In genomic region chr9:4221936-4222335, GRCh38 we compare ENCODE assay signal across 27 cellular contexts.
"Had no signal": no experiment of that assay in that cellular context is flagged by ENCODE, and none has a peak within 500 bp of the region (broad histone marks: within the 10 kb centered on the region; RNA-seq: fewer than 3 reads in every experiment).

No MANE protein-coding gene starts in this region.

- H3K36me3 Mint-ChIP-seq: immature natural killer cell; stimulated activated memory B cell treated with anti-CD40 and anti-IgM and Interleukin-4, amounts not matched to agents 10 μg/mL and 1 μg/mL and 100 μg/mL, for 72 hours had no signal

- H3K9me3 Mint-ChIP-seq: activated B cell treated with CpG ODN at 0.5 μM for 24 hours; activated CD8-positive, alpha-beta T cell treated with anti-CD3 and anti-CD28 coated beads for 36 hours; activated T-cell treated with anti-CD3 and anti-CD28 coated beads, Interleukin-2, amount 50 U/mL, for 4 hours had no signal

- H3K4me2 ChIP-seq: smooth muscle cell had no signal

- H3K27me3 Mint-ChIP-seq: activated B cell treated with CpG ODN at 0.5 μM for 24 hours; activated naive CD4-positive, alpha-beta T cell treated with anti-CD3 and anti-CD28 coated beads, Interleukin-2, amount 50 U/mL, for 24 hours; stimulated activated naive CD8-positive, alpha-beta T cell treated with anti-CD3 and anti-CD28 coated beads, Interleukin-15, amount 100 ng/mL, for 72 hours had no signal

- H3K4me3 Mint-ChIP-seq: activated B cell treated with CpG ODN at 0.5 μM for 24 hours; activated CD8-positive, alpha-beta T cell treated with anti-CD3 and anti-CD28 coated beads for 36 hours; activated naive CD4-positive, alpha-beta T cell treated with anti-CD3 and anti-CD28 coated beads, Interleukin-2, amount 50 U/mL, for 24 hours; activated naive CD8-positive, alpha-beta T cell treated with anti-CD3 and anti-CD28 coated beads, Interleukin-2, amount 50 U/mL, for 24 hours; activated T-cell treated with anti-CD3 and anti-CD28 coated beads, Interleukin-2, amount 50 U/mL, for 4 hours; activated T-helper 17 cell treated with anti-CD3 and anti-CD28 coated beads, Interleukin-2, amount 50 U/mL, for 72 hours; immature natural killer cell; nephron progenitor cell; stimulated activated memory B cell treated with anti-CD40 and anti-IgM and Interleukin-4, amounts not matched to agents 10 μg/mL and 1 μg/mL and 100 μg/mL, for 72 hours; stimulated activated naive CD8-positive, alpha-beta T cell treated with anti-CD3 and anti-CD28 coated beads, Interleukin-15, amount 100 ng/mL, for 72 hours had no signal

- H3K4me3 ChIP-seq: breast epithelium, heart left ventricle, lung, smooth muscle cell, tibial artery had no signal

- H3K27me3 ChIP-seq: breast epithelium, heart left ventricle, neutrophil, tibial artery had no signal

- H3K4me1 ChIP-seq: breast epithelium had no signal

- H3K9me3 ChIP-seq: neutrophil had no signal

- DNase-seq: activated B cell treated with CpG ODN at 0.5 μM for 24 hours; activated CD4-positive, alpha-beta T cell treated with anti-CD3 and anti-CD28 coated beads, Interleukin-2, amount 50 U/mL, for 1 hour; activated CD8-positive, alpha-beta T cell treated with anti-CD3 and anti-CD28 coated beads for 36 hours; activated gamma-delta T cell treated with Interleukin-2 at 50 U/mL for 16 hours; activated naive CD8-positive, alpha-beta T cell treated with anti-CD3 and anti-CD28 coated beads, Interleukin-2, amount 50 U/mL, for 24 hours; activated T-cell treated with anti-CD3 and anti-CD28 coated beads, Interleukin-2, amount 50 U/mL, for 4 hours; amygdala; central memory CD4-positive, alpha-beta T cell; heart left ventricle; hypothalamus; immature natural killer cell; kidney; nephron progenitor cell; stimulated activated CD4-positive, alpha-beta T cell treated with anti-CD3 and anti-CD28 coated beads, Interleukin-1b, Interleukin-23, amount 100 ng/mL, for 48 hours; stimulated activated CD4-positive, alpha-beta T cell treated with anti-CD3 and anti-CD28 coated beads, Interleukin-4, amount 100 ng/mL, for 4 hours; stimulated activated CD8-positive, alpha-beta memory T cell treated with anti-CD3 and anti-CD28 coated beads, Interleukin-4, amount 100 ng/mL, for 48 hours; stimulated activated naive CD8-positive, alpha-beta T cell treated with anti-CD3 and anti-CD28 coated beads, Interleukin-15, amount 100 ng/mL, for 72 hours; substantia nigra; T-helper 2 cell; tibial artery had no signal

- H3K36me3 ChIP-seq: breast epithelium, heart left ventricle, neutrophil, tibial artery had no signal

- H3K4me1 Mint-ChIP-seq: activated B cell treated with CpG ODN at 0.5 μM for 24 hours; activated T-helper 17 cell treated with anti-CD3 and anti-CD28 coated beads, Interleukin-2, amount 50 U/mL, for 72 hours; immature natural killer cell; stimulated activated memory B cell treated with anti-CD40 and anti-IgM and Interleukin-4, amounts not matched to agents 10 μg/mL and 1 μg/mL and 100 μg/mL, for 72 hours had no signal

- H3K27ac Mint-ChIP-seq: activated B cell treated with CpG ODN at 0.5 μM for 24 hours; activated CD8-positive, alpha-beta T cell treated with anti-CD3 and anti-CD28 coated beads for 36 hours; activated naive CD4-positive, alpha-beta T cell treated with anti-CD3 and anti-CD28 coated beads, Interleukin-2, amount 50 U/mL, for 24 hours; activated naive CD8-positive, alpha-beta T cell treated with anti-CD3 and anti-CD28 coated beads, Interleukin-2, amount 50 U/mL, for 24 hours; activated T-helper 17 cell treated with anti-CD3 and anti-CD28 coated beads, Interleukin-2, amount 50 U/mL, for 72 hours; immature natural killer cell; nephron progenitor cell; stimulated activated memory B cell treated with anti-CD40 and anti-IgM and Interleukin-4, amounts not matched to agents 10 μg/mL and 1 μg/mL and 100 μg/mL, for 72 hours; stimulated activated naive CD8-positive, alpha-beta T cell treated with anti-CD3 and anti-CD28 coated beads, Interleukin-15, amount 100 ng/mL, for 72 hours had no signal

- H3K27ac ChIP-seq: breast epithelium, heart left ventricle, neutrophil, tibial artery had no signal
